ENCODE assay signal across 19 cellular contexts in the genomic region with DNA sequence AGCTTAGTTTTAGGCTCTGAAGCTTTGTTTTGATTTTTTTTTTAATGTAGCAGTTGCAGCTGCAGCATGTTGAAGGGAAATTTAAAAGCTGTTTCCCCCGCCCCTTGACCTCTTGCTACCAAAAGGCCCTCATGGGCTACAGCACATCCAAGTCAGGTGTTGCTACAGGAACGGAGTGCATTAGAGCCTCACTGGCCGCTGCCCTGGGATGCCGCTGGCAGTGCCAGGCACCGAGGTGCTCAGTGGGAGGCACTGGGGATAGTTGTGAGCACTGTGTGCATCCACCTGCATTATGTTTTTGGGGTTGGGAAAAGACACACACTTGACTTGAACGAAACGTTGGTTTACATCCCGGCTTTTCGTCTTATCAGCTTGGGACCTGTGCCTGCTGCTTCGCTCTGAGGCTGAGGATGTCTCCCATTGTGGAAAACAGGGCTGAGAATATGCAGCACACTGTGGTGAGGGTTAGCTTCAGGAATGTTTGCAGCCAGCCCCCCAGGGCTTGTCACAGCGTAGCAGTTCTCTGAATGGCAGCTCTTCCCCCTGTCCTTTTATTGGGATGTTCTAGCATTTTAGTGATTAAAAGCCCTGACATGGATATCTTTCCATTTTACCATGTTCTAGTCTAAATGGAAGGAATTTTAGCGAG. TPM values are rescaled to one million over a fixed set of nuclear protein-coding genes. Genes with fewer than 3 reads are reported as not detected.
A peak's percentile ranks its signal among the peaks of the same experiment; 100 is the strongest.
DNase-seq lines count a peak whose midpoint lies in the region; ATAC-seq, FAIRE-seq and TF ChIP-seq lines count a peak whose summit lies in the region.
"Had no signal": no experiment of that assay in that cellular context is flagged by ENCODE, and none has a peak within 500 bp of the region (broad histone marks: within the 10 kb centered on the region; RNA-seq: fewer than 3 reads in every experiment).

No MANE protein-coding gene starts in this region.

- no peak overlapping the region for H3K27ac ChIP-seq in BLaER1 treated with 17β-estradiol and CSF1 and Interleukin-3, amounts not matched to agents 10 nM and 100 nM
- H3K27ac ChIP-seq in neural progenitor cell (no peak overlapping the region), SK-N-SH (ENCODE audit: low read depth in 2 of 2, low read length in 1 of 2) (no peak overlapping the region), small intestine (ENCODE audit: low read depth in 1 of 2, low read length in 1 of 2) (no peak overlapping the region)
- H3K27ac ChIP-seq: esophagus muscularis mucosa, Peyer's patch, uterus had no signal

- no peaks in the 10 kb centered on the region for H3K36me3 ChIP-seq in BLaER1 treated with 17β-estradiol and CSF1 and Interleukin-3, amounts not matched to agents 10 nM and 100 nM
- H3K36me3 ChIP-seq in Loucy (ENCODE audit: insufficient read depth, low read length) (no peaks in the 10 kb centered on the region), neural progenitor cell (no peaks in the 10 kb centered on the region), SK-N-SH (replicated peaks in 1 of 2; ENCODE audit: control insufficient read depth in 1 of 2, insufficient read depth in 2 of 2, low read length in 1 of 2) (no peaks in the 10 kb centered on the region), small intestine (ENCODE audit: control insufficient read depth in 2 of 2, insufficient read depth in 2 of 2, low read length in 2 of 2) (no peaks in the 10 kb centered on the region)
- H3K36me3 ChIP-seq: esophagus muscularis mucosa, Peyer's patch, uterus had no signal

- H3K4me1 ChIP-seq in BLaER1 treated with 17β-estradiol and CSF1 and Interleukin-3, amounts not matched to agents 10 nM and 100 nM = peaks cover 7 to 26% (median 14%) of the 10 kb centered on the region in 10 experiments
- no peaks in the 10 kb centered on the region for H3K4me1 ChIP-seq in Loucy (ENCODE audit: insufficient read depth, low read length, poor library complexity, severe bottlenecking)
- peaks cover 9% of the 10 kb centered on the region for H3K4me1 ChIP-seq in neural progenitor cell
- peaks cover 0 to 6% of the 10 kb centered on the region in 2 experiments; a peak in 1 of 4 replicates for H3K4me1 ChIP-seq in SK-N-SH (ENCODE audit: control insufficient read depth in 1 of 2, insufficient read depth in 2 of 2, low read depth in 1 of 2, low read length in 1 of 2)
- H3K4me1 ChIP-seq in small intestine (ENCODE audit: control insufficient read depth in 2 of 2, insufficient read depth in 1 of 2, low read depth in 1 of 2, low read length in 1 of 2) = no peaks in the 10 kb centered on the region
- H3K4me1 ChIP-seq: Peyer's patch, uterus had no signal

- H3K79me2 ChIP-seq in Loucy (ENCODE audit: insufficient read depth, low read length) (no peaks in the 10 kb centered on the region), neural progenitor cell (ENCODE audit: low read depth) (no peaks in the 10 kb centered on the region), SK-N-SH (ENCODE audit: insufficient read depth) (no peaks in the 10 kb centered on the region)

- H3K4me3 Mint-ChIP-seq in endothelial cell (ENCODE audit: unreplicated experiment) (no peak overlapping the region), neural progenitor cell (peak overlapping the region; percentile 73)
- H3K4me3 Mint-ChIP-seq: activated CD4-positive, alpha-beta memory T cell treated with anti-CD3 and anti-CD28 coated beads for 36 hours; activated naive CD8-positive, alpha-beta T cell; activated T-cell treated with anti-CD3 and anti-CD28 coated beads, Interleukin-2, amount 50 U/mL, for 4 hours had no signal

- peak overlapping the region; percentile 23 to 81 (median 66) for H3K4me2 ChIP-seq in BLaER1 treated with 17β-estradiol and CSF1 and Interleukin-3, amounts not matched to agents 10 nM and 100 nM
- H3K4me2 ChIP-seq in Loucy (ENCODE audit: low read depth, low read length, poor library complexity, severe bottlenecking) = peak overlapping the region; percentile 67
- H3K4me2 ChIP-seq in neural progenitor cell = peak overlapping the region; percentile 71
- no peak overlapping the region for H3K4me2 ChIP-seq in SK-N-SH

- TF ChIP-seq CTCF in Loucy (conservative IDR thresholded peaks at IDR 0.05; ENCODE audit: low read length) (no peak), endothelial cell (IDR thresholded peaks at IDR 0.05; ENCODE audit: unreplicated experiment) (no peak), neural progenitor cell (IDR thresholded peaks at IDR 0.05) (no peak), SK-N-SH (IDR thresholded peaks at IDR 0.05) (no peak)

- TF ChIP-seq RAD21 in SK-N-SH (IDR thresholded peaks at IDR 0.05; ENCODE audit: low read length) = no peak

- H3K27me3 Mint-ChIP-seq in endothelial cell (ENCODE audit: unreplicated experiment) (peaks cover 11% of the 10 kb centered on the region), neural progenitor cell (ENCODE audit: insufficient read depth, low read depth) (peaks cover 2% of the 10 kb centered on the region)

- no peak for FAIRE-seq in small intestine (lab: Jason Lieb, UNC)
- FAIRE-seq: bronchial epithelial cell, kidney had no signal

- CTCF ChIA-PET in SK-N-SH (lab: Yijun Ruan, JAX) = interaction anchor here (0.6 to 6.2 kb wide), 44 partner anchors 9 to 1855 kb away, joined by 3 to 218 read pairs (median 5); no protein-coding TSS in a partner anchor

- no peaks in the 10 kb centered on the region for H3K27me3 ChIP-seq in BLaER1 treated with 17β-estradiol and CSF1 and Interleukin-3, amounts not matched to agents 10 nM and 100 nM
- no peaks in the 10 kb centered on the region for H3K27me3 ChIP-seq in Loucy (ENCODE audit: insufficient read depth, low read length, poor library complexity, severe bottlenecking)
- H3K27me3 ChIP-seq in neural progenitor cell = peaks cover 6% of the 10 kb centered on the region
- H3K27me3 ChIP-seq in SK-N-SH (ENCODE audit: insufficient read depth) = no peaks in the 10 kb centered on the region
- no peaks in the 10 kb centered on the region for H3K27me3 ChIP-seq in small intestine (ENCODE audit: control insufficient read depth in 2 of 2, insufficient read depth in 2 of 2, low read length in 2 of 2)
- H3K27me3 ChIP-seq: Peyer's patch, uterus had no signal

- H3K9me3 ChIP-seq in BLaER1 treated with 17β-estradiol and CSF1 and Interleukin-3, amounts not matched to agents 10 nM and 100 nM (replicated peaks in 1 of 11) = no peaks in the 10 kb centered on the region
- H3K9me3 ChIP-seq in Loucy (ENCODE audit: insufficient read depth, low read depth, low read length) (no peaks in the 10 kb centered on the region), neural progenitor cell (ENCODE audit: low read depth) (no peaks in the 10 kb centered on the region), SK-N-SH (no peaks in the 10 kb centered on the region), small intestine (ENCODE audit: control insufficient read depth, low read depth) (no peaks in the 10 kb centered on the region)
- H3K9me3 ChIP-seq: esophagus muscularis mucosa, Peyer's patch, uterus had no signal

- peak overlapping the region in 4 of 11 experiments; percentile 9 to 41 (median 32); a peak in 3 of 22 replicates for H3K9ac ChIP-seq in BLaER1 treated with 17β-estradiol and CSF1 and Interleukin-3, amounts not matched to agents 10 nM and 100 nM
- no peak overlapping the region for H3K9ac ChIP-seq in Loucy (ENCODE audit: low read depth, low read length, poor library complexity, severe bottlenecking)
- H3K9ac ChIP-seq in neural progenitor cell = no peak overlapping the region
- H3K9ac ChIP-seq in SK-N-SH = no peak overlapping the region

- H3K9me2 ChIP-seq in Loucy (replicated peaks; ENCODE audit: low read depth, low read length) (no peaks in the 10 kb centered on the region), SK-N-SH (no peaks in the 10 kb centered on the region)

- no peak overlapping the region for H3K4me3 ChIP-seq in BLaER1 treated with 17β-estradiol and CSF1 and Interleukin-3, amounts not matched to agents 10 nM and 100 nM
- H3K4me3 ChIP-seq in Loucy (ENCODE audit: low read length, poor library complexity, severe bottlenecking) = peak overlapping the region; percentile 48
- peak overlapping the region; percentile 41 for H3K4me3 ChIP-seq in neural progenitor cell
- H3K4me3 ChIP-seq in SK-N-SH (ENCODE audit: low read depth in 2 of 2, low read length in 1 of 2) = no peak overlapping the region
- no peak overlapping the region for H3K4me3 ChIP-seq in small intestine (ENCODE audit: low read depth in 1 of 2, low read length in 2 of 2)
- H3K4me3 ChIP-seq: Peyer's patch had no signal

- POLR2A ChIA-PET in SK-N-SH (lab: Yijun Ruan, JAX) = no interaction called here

- ATAC-seq in GM19452 (IDR thresholded peaks at IDR 0.05; ENCODE audit: unreplicated experiment) = no peak
- ATAC-seq: activated T-cell treated with anti-CD3 and anti-CD28 coated beads, Interleukin-2, amount 50 U/mL, for 4 hours had no signal

- no peak for TF ChIP-seq EP300 in SK-N-SH (IDR thresholded peaks at IDR 0.05; ENCODE audit: borderline replicate concordance in 1 of 2, low read depth in 1 of 2, low read length in 1 of 2)

- peaks cover 8% of the 10 kb centered on the region for H3K4me1 Mint-ChIP-seq in endothelial cell (ENCODE audit: unreplicated experiment)
- peaks cover 28% of the 10 kb centered on the region for H3K4me1 Mint-ChIP-seq in neural progenitor cell

- WGBS in SK-N-SH (ENCODE audit: low lambda C conversion rate) = 33% methylated on average over 12 of the region's 12 CpGs
- WGBS in small intestine, 3 donors = 48 to 72% (median 60%) methylated on average over 12 of the region's 12 CpGs

- peak overlapping the region; percentile 95 for H2AFZ ChIP-seq in Loucy (ENCODE audit: low read length)
- H2AFZ ChIP-seq in neural progenitor cell (replicated peaks) = peak overlapping the region; percentile 83
- no peak overlapping the region for H2AFZ ChIP-seq in SK-N-SH (ENCODE audit: low read depth)

- DNase-seq in endothelial cell (ENCODE audit: low spot score) = no peak
- peak; percentile 54 for DNase-seq in neural progenitor cell (ENCODE audit: low spot score)
- DNase-seq in SK-N-SH = no peak
- DNase-seq in small intestine = no peak
- no peak for DNase-seq in mucosa of gallbladder (ENCODE audit: low spot score)
- DNase-seq: activated CD4-positive, alpha-beta memory T cell treated with anti-CD3 and anti-CD28 coated beads for 36 hours; activated T-cell treated with anti-CD3 and anti-CD28 coated beads, Interleukin-2, amount 50 U/mL, for 4 hours; DND-41; glutamatergic neuron; kidney; nucleus accumbens; Peyer's patch; uterus had no signal

- H3F3A ChIP-seq in Loucy (ENCODE audit: low read depth) (no peaks in the 10 kb centered on the region), neural progenitor cell (ENCODE audit: low read depth) (no peaks in the 10 kb centered on the region), SK-N-SH (replicated peaks; ENCODE audit: insufficient read depth) (no peaks in the 10 kb centered on the region)

- H3K36me3 Mint-ChIP-seq in endothelial cell (ENCODE audit: low read depth, unreplicated experiment) (no peaks in the 10 kb centered on the region), neural progenitor cell (no peaks in the 10 kb centered on the region)
- H3K36me3 Mint-ChIP-seq: activated CD4-positive, alpha-beta memory T cell treated with anti-CD3 and anti-CD28 coated beads for 36 hours; activated naive CD8-positive, alpha-beta T cell had no signal

- peak overlapping the region; percentile 44 for H3K27ac Mint-ChIP-seq in endothelial cell (ENCODE audit: unreplicated experiment)
- H3K27ac Mint-ChIP-seq in neural progenitor cell = peak overlapping the region; percentile 53
- H3K27ac Mint-ChIP-seq: activated CD4-positive, alpha-beta memory T cell treated with anti-CD3 and anti-CD28 coated beads for 36 hours; activated naive CD8-positive, alpha-beta T cell had no signal

- H4K20me1 ChIP-seq in BLaER1 treated with 17β-estradiol and CSF1 and Interleukin-3, amounts not matched to agents 10 nM and 100 nM = no peaks in the 10 kb centered on the region
- no peaks in the 10 kb centered on the region for H4K20me1 ChIP-seq in Loucy (ENCODE audit: insufficient read depth, low read length, poor library complexity, severe bottlenecking)
- H4K20me1 ChIP-seq in neural progenitor cell (ENCODE audit: low read depth) = no peaks in the 10 kb centered on the region
- H4K20me1 ChIP-seq in SK-N-SH (ENCODE audit: insufficient read depth) = no peaks in the 10 kb centered on the region

- no peaks in the 10 kb centered on the region for H3K9me3 Mint-ChIP-seq in endothelial cell (ENCODE audit: unreplicated experiment)
- peaks cover 5% of the 10 kb centered on the region for H3K9me3 Mint-ChIP-seq in neural progenitor cell
- H3K9me3 Mint-ChIP-seq: activated CD4-positive, alpha-beta memory T cell treated with anti-CD3 and anti-CD28 coated beads for 36 hours; activated T-cell treated with anti-CD3 and anti-CD28 coated beads, Interleukin-2, amount 50 U/mL, for 4 hours had no signal

RNA-seq across cellular contexts. Expression of a gene that starts 24.1 kb away (rescaled TPM):
- not detected for total RNA-seq in endothelial cell (ENCODE audit: unreplicated experiment)
- not detected in 2 replicates for total RNA-seq in neural progenitor cell (ENCODE audit: low replicate concordance)
- not detected in 2 replicates for polyA plus RNA-seq in SK-N-SH (2012; rRNA removed)
- not detected in 2 replicates for polyA plus RNA-seq in SK-N-SH (2012; cell fraction: cytosol; rRNA removed)
- polyA plus RNA-seq in SK-N-SH (2012; cell fraction: nucleus; rRNA removed) = not detected in 2 replicates
- polyA plus RNA-seq in small intestine = not detected
- 0.14 TPM for total RNA-seq in mucosa of gallbladder
- total RNA-seq: activated CD4-positive, alpha-beta memory T cell treated with anti-CD3 and anti-CD28 coated beads for 36 hours; activated T-cell treated with anti-CD3 and anti-CD28 coated beads, Interleukin-2, amount 50 U/mL, for 4 hours; bronchial epithelial cell; kidney; Peyer's patch; uterus had no signal

Comparison
In these comparisons a context has a peak if more than half of its experiments do, and no peak if none do; other contexts are left out.
1. H3K4me3 ChIP-seq: peak in Loucy (single experiment) and neural progenitor cell (single experiment); none in BLaER1 treated with 17β-estradiol and CSF1 and Interleukin-3, amounts not matched to agents 10 nM and 100 nM (0 of 10), SK-N-SH (0 of 2) and small intestine (0 of 2).